ENCODE assay signal across 9 cellular contexts in the genomic region with DNA sequence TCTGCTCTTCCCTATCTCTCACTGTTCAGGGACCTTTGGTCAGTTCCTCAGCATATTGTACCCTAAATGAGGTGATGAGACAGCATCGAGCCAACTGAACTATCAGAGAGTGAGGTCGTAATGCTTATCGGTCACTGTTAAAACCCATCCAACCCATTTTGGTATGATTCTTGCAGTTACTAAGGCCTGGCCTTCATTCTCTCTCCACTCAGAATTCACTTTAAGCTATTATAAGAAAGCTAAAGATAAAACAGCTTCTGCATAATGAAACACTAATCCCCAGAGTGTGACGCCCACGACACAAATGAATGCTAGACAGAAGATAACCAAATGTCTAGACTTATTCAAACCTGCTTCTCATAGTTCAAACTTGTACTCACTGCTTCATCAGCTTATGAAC.
A peak's percentile ranks its signal among the peaks of the same experiment; 100 is the strongest.
DNase-seq lines count a peak whose midpoint lies in the region; ATAC-seq and TF ChIP-seq lines count a peak whose summit lies in the region.
"Had no signal": no experiment of that assay in that cellular context is flagged by ENCODE, and none has a peak within 500 bp of the region (broad histone marks: within the 10 kb centered on the region; RNA-seq: fewer than 3 reads in every experiment).

No MANE protein-coding gene starts in this region.

- DNase-seq in activated B cell treated with CpG ODN at 0.5 μM for 24 hours (no peak), esophagus muscularis mucosa (ENCODE audit: extremely low spot score) (no peak), cerebellar cortex (ENCODE audit: low spot score) (no peak), Ammon's horn (ENCODE audit: low spot score) (no peak), iPS-NIHi11 (ENCODE audit: low spot score) (no peak)
- no peak for DNase-seq in naive thymus-derived CD4-positive, alpha-beta T cell
- DNase-seq: midbrain had no signal

- no peaks in the 10 kb centered on the region for H3K27me3 Mint-ChIP-seq in activated B cell treated with CpG ODN at 0.5 μM for 24 hours
- H3K27me3 Mint-ChIP-seq in naive thymus-derived CD4-positive, alpha-beta T cell: no peaks in the 10 kb centered on the region

- H3K36me3 Mint-ChIP-seq in activated B cell treated with CpG ODN at 0.5 μM for 24 hours (ENCODE audit: low read depth): no peaks in the 10 kb centered on the region
- H3K36me3 Mint-ChIP-seq in naive thymus-derived CD4-positive, alpha-beta T cell: peaks cover 0 to 21% (median 0%) of the 10 kb centered on the region in 5 donors

- H3K4me3 ChIP-seq in naive thymus-derived CD4-positive, alpha-beta T cell (ENCODE audit: low read length): no peak overlapping the region
- no peak overlapping the region for H3K4me3 ChIP-seq in esophagus muscularis mucosa

- no peaks in the 10 kb centered on the region for H3K27me3 ChIP-seq in naive thymus-derived CD4-positive, alpha-beta T cell (ENCODE audit: control insufficient read depth in 2 of 2, insufficient read depth in 2 of 2, low read length in 2 of 2)
- H3K27me3 ChIP-seq in esophagus muscularis mucosa: no peaks in the 10 kb centered on the region

- intact Hi-C loops in activated B cell treated with CpG ODN at 0.5 μM for 24 hours (cut with micrococcal nuclease) (no loop called here), esophagus muscularis mucosa (cut with DNase I) (no loop called here)
- intact Hi-C loops in naive thymus-derived CD4-positive, alpha-beta T cell (cut with micrococcal nuclease): loop anchor here in 1 of 2 donors (5.0 kb wide), 1 partner anchor 348 kb away; the partner anchor contains the start of gene ATXN1

- H3K4me3 Mint-ChIP-seq in activated B cell treated with CpG ODN at 0.5 μM for 24 hours: peak overlapping the region; percentile 69
- H3K4me3 Mint-ChIP-seq in naive thymus-derived CD4-positive, alpha-beta T cell: peak overlapping the region in 1 of 10 donors; percentile 79

- H3K9me3 ChIP-seq in naive thymus-derived CD4-positive, alpha-beta T cell (ENCODE audit: control insufficient read depth in 2 of 3, low read length in 3 of 3): no peaks in the 10 kb centered on the region
- no peaks in the 10 kb centered on the region for H3K9me3 ChIP-seq in esophagus muscularis mucosa

- H3K27ac Mint-ChIP-seq in activated B cell treated with CpG ODN at 0.5 μM for 24 hours: peak overlapping the region; percentile 56
- peak overlapping the region in 2 of 9 donors; percentile 53 to 83 for H3K27ac Mint-ChIP-seq in naive thymus-derived CD4-positive, alpha-beta T cell

- H3K9me3 Mint-ChIP-seq in activated B cell treated with CpG ODN at 0.5 μM for 24 hours: no peaks in the 10 kb centered on the region
- H3K9me3 Mint-ChIP-seq in naive thymus-derived CD4-positive, alpha-beta T cell: no peaks in the 10 kb centered on the region

- TF ChIP-seq CTCF in activated B cell treated with CpG ODN at 0.5 μM for 24 hours (IDR thresholded peaks at IDR 0.05): no peak
- TF ChIP-seq CTCF in esophagus muscularis mucosa (IDR thresholded peaks at IDR 0.05): no peak

- H3K36me3 ChIP-seq in naive thymus-derived CD4-positive, alpha-beta T cell (ENCODE audit: control insufficient read depth in 2 of 3, insufficient read depth in 3 of 3, low read length in 3 of 3): no peaks in the 10 kb centered on the region
- no peaks in the 10 kb centered on the region for H3K36me3 ChIP-seq in esophagus muscularis mucosa

- 81% methylated on average over 5 of the region's 5 CpGs for WGBS in esophagus muscularis mucosa

- H3K4me1 Mint-ChIP-seq in activated B cell treated with CpG ODN at 0.5 μM for 24 hours: peaks cover 46% of the 10 kb centered on the region
- peaks cover 0 to 45% (median 19%) of the 10 kb centered on the region in 7 donors for H3K4me1 Mint-ChIP-seq in naive thymus-derived CD4-positive, alpha-beta T cell

- no peak overlapping the region for H3K27ac ChIP-seq in naive thymus-derived CD4-positive, alpha-beta T cell (ENCODE audit: low read depth, low read length)
- H3K27ac ChIP-seq in esophagus muscularis mucosa (replicated peaks in 1 of 4): no peak overlapping the region

- CTCF ChIA-PET in activated B cell treated with CpG ODN at 0.5 μM for 24 hours (lab: Charles Lee): interaction anchor here (1.0 to 2.1 kb wide), 9 partner anchors 10 to 356 kb away, joined by 3 to 11 read pairs (median 4); no protein-coding TSS in a partner anchor
- CTCF ChIA-PET in naive thymus-derived CD4-positive, alpha-beta T cell (lab: Charles Lee): no interaction called here

- POLR2A ChIA-PET in activated B cell treated with CpG ODN at 0.5 μM for 24 hours (lab: Charles Lee): interaction anchor here (1.4 to 2.2 kb wide), 3 partner anchors 57 to 347 kb away, joined by 3 to 20 read pairs (median 16); partner anchors contain the start of gene ATXN1
- POLR2A ChIA-PET in naive thymus-derived CD4-positive, alpha-beta T cell (lab: Charles Lee): interaction anchor here (0.6 kb wide), 2 partner anchors 66 to 246 kb away, joined by 3 to 6 read pairs; no protein-coding TSS in a partner anchor

- TF ChIP-seq POLR2A in esophagus muscularis mucosa (IDR thresholded peaks at IDR 0.05; ENCODE audit: low read depth): no peak

- peaks cover 0 to 5% of the 10 kb centered on the region in 2 donors for H3K4me1 ChIP-seq in naive thymus-derived CD4-positive, alpha-beta T cell (ENCODE audit: control insufficient read depth in 2 of 2, insufficient read depth in 2 of 2, low read length in 2 of 2)
- H3K4me1 ChIP-seq in esophagus muscularis mucosa: peaks cover 0 to 24% (median 11%) of the 10 kb centered on the region in 4 donors

- TF ChIP-seq EP300 in esophagus muscularis mucosa (IDR thresholded peaks at IDR 0.05): no peak

- ATAC-seq in GM18907 (IDR thresholded peaks at IDR 0.05; ENCODE audit: unreplicated experiment) (peak; percentile 49), HG02623 (IDR thresholded peaks at IDR 0.05; ENCODE audit: unreplicated experiment) (peak; percentile 59), activated B cell treated with CpG ODN at 0.5 μM for 24 hours (ENCODE audit: low read depth) (peak; percentile 54)
- ATAC-seq in naive thymus-derived CD4-positive, alpha-beta T cell: peak; percentile 29
